9 cellular contexts compared by ENCODE assay signal in the genomic region with DNA sequence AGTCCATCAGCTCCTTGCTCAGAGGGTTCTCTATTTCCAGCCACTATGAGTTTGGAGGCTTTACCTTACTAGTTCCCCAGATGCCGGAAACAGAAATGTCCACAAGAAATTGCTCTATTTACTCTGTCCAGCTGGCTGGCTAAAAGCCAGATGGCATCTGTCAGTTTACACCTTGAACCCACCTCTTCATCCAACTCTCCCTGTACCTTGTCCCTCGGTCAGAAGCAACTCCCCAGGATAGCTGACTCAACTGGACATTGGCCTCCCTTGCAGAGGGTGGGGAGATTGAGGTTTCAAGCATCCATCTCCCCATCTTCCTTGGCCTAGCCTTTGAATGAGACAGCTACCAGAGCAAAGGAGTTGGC. TPM values are rescaled to one million over a fixed set of nuclear protein-coding genes. Genes with fewer than 3 reads are reported as not detected.
DNase-seq lines count a peak whose midpoint lies in the region; ATAC-seq and TF ChIP-seq lines count a peak whose summit lies in the region.
"Had no signal": no experiment of that assay in that cellular context is flagged by ENCODE, and none has a peak within 500 bp of the region (broad histone marks: within the 10 kb centered on the region; RNA-seq: fewer than 3 reads in every experiment).

No MANE protein-coding gene starts in this region.

- TF ChIP-seq CTCF in KMS-11 (conservative IDR thresholded peaks at IDR 0.05; ENCODE audit: low read depth, low read length) (no peak), cardiac fibroblast (IDR thresholded peaks at IDR 0.05; ENCODE audit: low read depth, low read length) (no peak), natural killer cell (IDR thresholded peaks at IDR 0.05) (no peak)

- no peak overlapping the region for H2AFZ ChIP-seq in KMS-11 (ENCODE audit: low read depth)

- no peak for ATAC-seq in natural killer cell
- ATAC-seq in HG03159 (IDR thresholded peaks at IDR 0.05; ENCODE audit: unreplicated experiment), result no peak
- no peak for ATAC-seq in GM21576 (IDR thresholded peaks at IDR 0.05; ENCODE audit: unreplicated experiment)
- no peak for ATAC-seq in GM18870 (IDR thresholded peaks at IDR 0.05; ENCODE audit: unreplicated experiment)

- H3K27ac Mint-ChIP-seq in natural killer cell, result peak overlapping the region; percentile 79 to 91

- H3K4me1 ChIP-seq in BLaER1 (peaks cover 49% of the 10 kb centered on the region), KMS-11 (ENCODE audit: low read depth, poor library complexity, severe bottlenecking) (peaks cover 30% of the 10 kb centered on the region)

- no peaks in the 10 kb centered on the region for H3K9me3 Mint-ChIP-seq in natural killer cell

- no peak for DNase-seq in cardiac fibroblast (ENCODE audit: low read depth in 2 of 2)
- DNase-seq in natural killer cell, result no peak
- no peak for DNase-seq in ureter (ENCODE audit: low spot score)
- DNase-seq: NCI-H748 treated with DMSO at 0.1 percent for 48 hours had no signal

- H3K79me2 ChIP-seq in KMS-11 (ENCODE audit: insufficient read depth, low read depth), result peaks cover 16% of the 10 kb centered on the region

- H3K4me2 ChIP-seq in BLaER1 (peak overlapping the region; percentile 99), KMS-11 (peak overlapping the region; percentile 77)

- H3K27ac ChIP-seq in BLaER1, result no peak overlapping the region
- H3K27ac ChIP-seq in KMS-11, result no peak overlapping the region

- H3K36me3 ChIP-seq in BLaER1 (peaks cover 42% of the 10 kb centered on the region), KMS-11 (ENCODE audit: insufficient read depth) (no peaks in the 10 kb centered on the region)

- no peaks in the 10 kb centered on the region for H3K27me3 Mint-ChIP-seq in natural killer cell (ENCODE audit: low read depth in 2 of 2)

- no peaks in the 10 kb centered on the region for H3K27me3 ChIP-seq in BLaER1
- no peaks in the 10 kb centered on the region for H3K27me3 ChIP-seq in KMS-11 (ENCODE audit: insufficient read depth, low read depth)

- H3K36me3 Mint-ChIP-seq in natural killer cell, result no peaks in the 10 kb centered on the region

- peaks cover 34 to 39% of the 10 kb centered on the region in 2 donors for H3K4me1 Mint-ChIP-seq in natural killer cell

- no peaks in the 10 kb centered on the region for H3K9me3 ChIP-seq in BLaER1

- H3K9ac ChIP-seq in BLaER1 (peak overlapping the region; percentile 88; the same call in 1 of the 2 replicates), KMS-11 (no peak overlapping the region)

- H4K20me1 ChIP-seq in BLaER1 (peaks cover 18% of the 10 kb centered on the region; the same call in 1 of the 2 replicates), KMS-11 (ENCODE audit: insufficient read depth) (no peaks in the 10 kb centered on the region)

- H3K4me3 Mint-ChIP-seq in natural killer cell, result peak overlapping the region; percentile 89

- intact Hi-C loops in natural killer cell (cut with micrococcal nuclease), result no loop called here

- peak overlapping the region; percentile 91 for H3K4me3 ChIP-seq in BLaER1
- H3K4me3 ChIP-seq in KMS-11 (IDR thresholded peaks at IDR 0.05; ENCODE audit: insufficient read depth, low read depth, low read length), result no peak overlapping the region
- peak overlapping the region; percentile 86 to 87 for H3K4me3 ChIP-seq in cardiac fibroblast (replicated peaks in 1 of 2; ENCODE audit: low read depth in 2 of 2, low read length in 2 of 2)

RNA-seq across cellular contexts. Expression of a gene that starts 1.7 kb away (rescaled TPM):
- 10 to 100 TPM; 20.3 to 27.7 (median 25.6) TPM for total RNA-seq in natural killer cell
- total RNA-seq in ureter, result 10.1 TPM

RNA-seq across cellular contexts. Expression of a gene that starts 7.2 kb away (rescaled TPM):
- total RNA-seq in natural killer cell (10 to 100 TPM; 20.5 to 28.5 (median 24.4) TPM), ureter (45.4 TPM)

RNA-seq across cellular contexts. Expression of a gene that starts 12.5 kb away (rescaled TPM):
- total RNA-seq in natural killer cell, result 10 to 100 TPM; 30.2 to 38.2 (median 31.5) TPM
- total RNA-seq in ureter, result 28.8 TPM

RNA-seq across cellular contexts. Expression of a gene that starts 24.2 kb away (rescaled TPM):
- total RNA-seq in natural killer cell (10 to 100 TPM in 1 of 3 donors, 1 to 10 TPM in 2; 6.1 to 10.1 (median 6.7) TPM), ureter (26.4 TPM)

RNA-seq across cellular contexts. Expression of a gene that starts 40.0 kb away (rescaled TPM):
- under 1 TPM in 1 of 3 donors, not detected in 2; 0.09 TPM for total RNA-seq in natural killer cell
- total RNA-seq in ureter, result 0.42 TPM
